Comparison of ENCODE assay signal across 1 cellular context in the genomic region with DNA sequence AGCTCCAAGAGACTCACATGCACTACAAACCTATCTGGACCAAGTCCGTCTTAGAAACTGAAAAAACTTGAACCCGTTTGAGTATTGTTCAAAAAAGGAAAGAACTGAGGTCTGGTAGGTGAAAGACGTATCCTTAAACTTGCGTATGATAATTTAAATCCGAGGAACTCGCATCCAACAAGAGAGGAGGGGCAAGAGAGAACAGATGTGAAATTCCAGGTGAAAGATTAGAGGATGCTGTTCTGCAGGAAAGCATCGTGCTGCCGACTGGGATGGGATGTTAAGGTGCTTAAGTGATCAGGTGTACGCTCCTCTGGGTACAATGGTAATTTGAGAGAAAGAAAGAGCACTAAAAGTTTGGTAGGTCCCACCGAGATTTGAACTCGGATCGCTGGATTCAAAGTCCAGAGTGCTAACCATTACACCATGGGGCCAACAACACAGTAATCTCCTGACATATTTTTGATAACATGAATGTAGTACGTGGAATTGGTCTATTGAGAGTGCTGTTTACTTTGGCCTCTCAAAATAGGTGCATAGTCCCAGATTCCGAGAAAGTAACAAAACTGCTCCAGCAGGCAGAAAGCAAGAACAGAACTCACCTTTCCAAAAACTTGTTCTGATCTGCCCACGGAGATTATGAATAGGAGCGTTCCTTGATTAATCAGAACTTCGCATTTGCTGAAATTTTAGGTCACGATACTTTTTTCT.
A peak's percentile ranks its signal among the peaks of the same experiment; 100 is the strongest.
TF ChIP-seq lines count a peak whose summit lies in the region.

No MANE protein-coding gene starts in this region.

TF ChIP-seq in HepG2, 621 proteins besides CTCF, POLR2A, EP300 and RAD21 (continued from another document and continues in another):
- TF ChIP-seq ZNF800 (CRISPR knock-in tag; IDR thresholded peaks at IDR 0.05) (0 out of 2 replicates have a peak, but pooled peaks have one; percentile 25), ZNF484 (CRISPR knock-in tag; IDR thresholded peaks at IDR 0.05; ENCODE audit: borderline replicate concordance, low read depth) (no peak), ZNF713 (CRISPR knock-in tag; IDR thresholded peaks at IDR 0.05) (no peak), ARNT2 (CRISPR knock-in tag; IDR thresholded peaks at IDR 0.05; ENCODE audit: low read depth) (peak; percentile 30; the same call in 1 of the 2 replicates), JUN (CRISPR knock-in tag; IDR thresholded peaks at IDR 0.05) (peak; percentile 38; the same call in 1 of the 2 replicates), SRSF9 (IDR thresholded peaks at IDR 0.05; ENCODE audit: borderline replicate concordance, insufficient read depth, low read depth, low read length, poor library complexity, severe bottlenecking) (no peak), HES4 (CRISPR knock-in tag; IDR thresholded peaks at IDR 0.05; ENCODE audit: borderline replicate concordance) (no peak), ASH2L (IDR thresholded peaks at IDR 0.05; ENCODE audit: insufficient read length, low read depth, low read length) (no peak), KDM1A (CRISPR knock-in tag; IDR thresholded peaks at IDR 0.05) (no peak; the same call in 1 of the 2 replicates), ZNF296 (CRISPR knock-in tag; conservative IDR thresholded peaks at IDR 0.05) (no peak), NCOR1 (IDR thresholded peaks at IDR 0.05; ENCODE audit: borderline replicate concordance, low read length) (peak; percentile 79), ZNF768 (CRISPR knock-in tag; IDR thresholded peaks at IDR 0.05) (no peak), HNRNPH1 (optimal IDR thresholded peaks at IDR 0.05; ENCODE audit: low read depth, low read length) (no peak), ZNF703 (CRISPR knock-in tag; IDR thresholded peaks at IDR 0.05; ENCODE audit: borderline replicate concordance) (no peak), ZNF317 (CRISPR knock-in tag; IDR thresholded peaks at IDR 0.05) (no peak), ZFP1 (CRISPR knock-in tag; IDR thresholded peaks at IDR 0.05) (no peak; the same call in 1 of the 2 replicates), ZNF124 (CRISPR knock-in tag; IDR thresholded peaks at IDR 0.05) (no peak), ZFP62 (CRISPR knock-in tag; IDR thresholded peaks at IDR 0.05) (0 out of 2 replicates have a peak, but pooled peaks have one; percentile 52), SETDB1 (CRISPR knock-in tag; IDR thresholded peaks at IDR 0.05; ENCODE audit: borderline replicate concordance) (no peak), NFAT5 (CRISPR knock-in tag; IDR thresholded peaks at IDR 0.05) (no peak), ZFX (CRISPR knock-in tag; IDR thresholded peaks at IDR 0.05; ENCODE audit: low read depth) (peak; percentile 54), ZNF841 (CRISPR knock-in tag; IDR thresholded peaks at IDR 0.05; ENCODE audit: borderline replicate concordance) (0 out of 2 replicates have a peak, but pooled peaks have one; percentile 54), NR2C2 (CRISPR knock-in tag; IDR thresholded peaks at IDR 0.05; ENCODE audit: borderline replicate concordance) (no peak; the same call in 1 of the 2 replicates), MYNN (CRISPR knock-in tag; IDR thresholded peaks at IDR 0.05; ENCODE audit: low read depth) (0 out of 2 replicates have a peak, but pooled peaks have one; percentile 49), FOXJ3 (CRISPR knock-in tag; IDR thresholded peaks at IDR 0.05; ENCODE audit: borderline replicate concordance) (peak; percentile 60; the same call in 1 of the 2 replicates), ELF3 (CRISPR knock-in tag; IDR thresholded peaks at IDR 0.05) (no peak)
- TF ChIP-seq, protein P1, sequence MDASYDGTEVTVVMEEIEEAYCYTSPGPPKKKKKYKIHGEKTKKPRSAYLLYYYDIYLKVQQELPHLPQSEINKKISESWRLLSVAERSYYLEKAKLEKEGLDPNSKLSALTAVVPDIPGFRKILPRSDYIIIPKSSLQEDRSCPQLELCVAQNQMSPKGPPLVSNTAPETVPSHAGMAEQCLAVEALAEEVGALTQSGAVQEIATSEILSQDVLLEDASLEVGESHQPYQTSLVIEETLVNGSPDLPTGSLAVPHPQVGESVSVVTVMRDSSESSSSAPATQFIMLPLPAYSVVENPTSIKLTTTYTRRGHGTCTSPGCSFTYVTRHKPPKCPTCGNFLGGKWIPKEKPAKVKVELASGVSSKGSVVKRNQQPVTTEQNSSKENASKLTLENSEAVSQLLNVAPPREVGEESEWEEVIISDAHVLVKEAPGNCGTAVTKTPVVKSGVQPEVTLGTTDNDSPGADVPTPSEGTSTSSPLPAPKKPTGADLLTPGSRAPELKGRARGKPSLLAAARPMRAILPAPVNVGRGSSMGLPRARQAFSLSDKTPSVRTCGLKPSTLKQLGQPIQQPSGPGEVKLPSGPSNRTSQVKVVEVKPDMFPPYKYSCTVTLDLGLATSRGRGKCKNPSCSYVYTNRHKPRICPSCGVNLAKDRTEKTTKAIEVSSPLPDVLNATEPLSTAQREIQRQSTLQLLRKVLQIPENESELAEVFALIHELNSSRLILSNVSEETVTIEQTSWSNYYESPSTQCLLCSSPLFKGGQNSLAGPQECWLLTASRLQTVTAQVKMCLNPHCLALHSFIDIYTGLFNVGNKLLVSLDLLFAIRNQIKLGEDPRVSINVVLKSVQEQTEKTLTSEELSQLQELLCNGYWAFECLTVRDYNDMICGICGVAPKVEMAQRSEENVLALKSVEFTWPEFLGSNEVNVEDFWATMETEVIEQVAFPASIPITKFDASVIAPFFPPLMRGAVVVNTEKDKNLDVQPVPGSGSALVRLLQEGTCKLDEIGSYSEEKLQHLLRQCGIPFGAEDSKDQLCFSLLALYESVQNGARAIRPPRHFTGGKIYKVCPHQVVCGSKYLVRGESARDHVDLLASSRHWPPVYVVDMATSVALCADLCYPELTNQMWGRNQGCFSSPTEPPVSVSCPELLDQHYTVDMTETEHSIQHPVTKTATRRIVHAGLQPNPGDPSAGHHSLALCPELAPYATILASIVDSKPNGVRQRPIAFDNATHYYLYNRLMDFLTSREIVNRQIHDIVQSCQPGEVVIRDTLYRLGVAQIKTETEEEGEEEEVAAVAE (CRISPR knock-in tag; IDR thresholded peaks at IDR 0.05; ENCODE audit: borderline replicate concordance) = no peak
- TF ChIP-seq, protein P2, sequence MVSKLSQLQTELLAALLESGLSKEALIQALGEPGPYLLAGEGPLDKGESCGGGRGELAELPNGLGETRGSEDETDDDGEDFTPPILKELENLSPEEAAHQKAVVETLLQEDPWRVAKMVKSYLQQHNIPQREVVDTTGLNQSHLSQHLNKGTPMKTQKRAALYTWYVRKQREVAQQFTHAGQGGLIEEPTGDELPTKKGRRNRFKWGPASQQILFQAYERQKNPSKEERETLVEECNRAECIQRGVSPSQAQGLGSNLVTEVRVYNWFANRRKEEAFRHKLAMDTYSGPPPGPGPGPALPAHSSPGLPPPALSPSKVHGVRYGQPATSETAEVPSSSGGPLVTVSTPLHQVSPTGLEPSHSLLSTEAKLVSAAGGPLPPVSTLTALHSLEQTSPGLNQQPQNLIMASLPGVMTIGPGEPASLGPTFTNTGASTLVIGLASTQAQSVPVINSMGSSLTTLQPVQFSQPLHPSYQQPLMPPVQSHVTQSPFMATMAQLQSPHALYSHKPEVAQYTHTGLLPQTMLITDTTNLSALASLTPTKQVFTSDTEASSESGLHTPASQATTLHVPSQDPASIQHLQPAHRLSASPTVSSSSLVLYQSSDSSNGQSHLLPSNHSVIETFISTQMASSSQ (IDR thresholded peaks at IDR 0.05; ENCODE audit: low read depth) = no peak
- TF ChIP-seq, protein P2 (CRISPR knock-in tag; IDR thresholded peaks at IDR 0.05; ENCODE audit: borderline replicate concordance) = no peak
- TF ChIP-seq, protein P3, sequence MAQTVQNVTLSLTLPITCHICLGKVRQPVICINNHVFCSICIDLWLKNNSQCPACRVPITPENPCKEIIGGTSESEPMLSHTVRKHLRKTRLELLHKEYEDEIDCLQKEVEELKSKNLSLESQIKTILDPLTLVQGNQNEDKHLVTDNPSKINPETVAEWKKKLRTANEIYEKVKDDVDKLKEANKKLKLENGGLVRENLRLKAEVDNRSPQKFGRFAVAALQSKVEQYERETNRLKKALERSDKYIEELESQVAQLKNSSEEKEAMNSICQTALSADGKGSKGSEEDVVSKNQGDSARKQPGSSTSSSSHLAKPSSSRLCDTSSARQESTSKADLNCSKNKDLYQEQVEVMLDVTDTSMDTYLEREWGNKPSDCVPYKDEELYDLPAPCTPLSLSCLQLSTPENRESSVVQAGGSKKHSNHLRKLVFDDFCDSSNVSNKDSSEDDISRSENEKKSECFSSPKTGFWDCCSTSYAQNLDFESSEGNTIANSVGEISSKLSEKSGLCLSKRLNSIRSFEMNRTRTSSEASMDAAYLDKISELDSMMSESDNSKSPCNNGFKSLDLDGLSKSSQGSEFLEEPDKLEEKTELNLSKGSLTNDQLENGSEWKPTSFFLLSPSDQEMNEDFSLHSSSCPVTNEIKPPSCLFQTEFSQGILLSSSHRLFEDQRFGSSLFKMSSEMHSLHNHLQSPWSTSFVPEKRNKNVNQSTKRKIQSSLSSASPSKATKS (CRISPR knock-in tag; IDR thresholded peaks at IDR 0.05) = no peak
- TF ChIP-seq, protein P4, sequence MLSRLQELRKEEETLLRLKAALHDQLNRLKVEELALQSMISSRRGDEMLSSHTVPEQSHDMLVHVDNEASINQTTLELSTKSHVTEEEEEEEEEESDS (CRISPR knock-in tag; IDR thresholded peaks at IDR 0.05; ENCODE audit: borderline replicate concordance) = no peak
- TF ChIP-seq, protein P5, sequence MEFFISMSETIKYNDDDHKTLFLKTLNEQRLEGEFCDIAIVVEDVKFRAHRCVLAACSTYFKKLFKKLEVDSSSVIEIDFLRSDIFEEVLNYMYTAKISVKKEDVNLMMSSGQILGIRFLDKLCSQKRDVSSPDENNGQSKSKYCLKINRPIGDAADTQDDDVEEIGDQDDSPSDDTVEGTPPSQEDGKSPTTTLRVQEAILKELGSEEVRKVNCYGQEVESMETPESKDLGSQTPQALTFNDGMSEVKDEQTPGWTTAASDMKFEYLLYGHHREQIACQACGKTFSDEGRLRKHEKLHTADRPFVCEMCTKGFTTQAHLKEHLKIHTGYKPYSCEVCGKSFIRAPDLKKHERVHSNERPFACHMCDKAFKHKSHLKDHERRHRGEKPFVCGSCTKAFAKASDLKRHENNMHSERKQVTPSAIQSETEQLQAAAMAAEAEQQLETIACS (CRISPR knock-in tag; IDR thresholded peaks at IDR 0.05) = no peak
